ENCODE assay signal across 9 cellular contexts in genomic region chr7:104960741-104961479, GRCh38.
DNase-seq lines count a peak whose midpoint lies in the region; ATAC-seq and FAIRE-seq lines count a peak whose summit lies in the region.
"Had no signal": no experiment of that assay in that cellular context is flagged by ENCODE, and none has a peak within 500 bp of the region (broad histone marks: within the 10 kb centered on the region; RNA-seq: fewer than 3 reads in every experiment).

No MANE protein-coding gene starts in this region.

- H3K4me3 Mint-ChIP-seq in stimulated activated memory B cell treated with anti-CD40 and anti-IgM and Interleukin-4, amounts not matched to agents 10 μg/mL and 1 μg/mL and 100 μg/mL, for 72 hours, result no peak overlapping the region
- H3K4me3 Mint-ChIP-seq: T-cell had no signal

- peaks cover 22% of the 10 kb centered on the region for H3K4me1 Mint-ChIP-seq in stimulated activated memory B cell treated with anti-CD40 and anti-IgM and Interleukin-4, amounts not matched to agents 10 μg/mL and 1 μg/mL and 100 μg/mL, for 72 hours

- no peak for FAIRE-seq in HTR-8/SVneo (lab: Jason Lieb, UNC)

- H3K27me3 Mint-ChIP-seq in stimulated activated memory B cell treated with anti-CD40 and anti-IgM and Interleukin-4, amounts not matched to agents 10 μg/mL and 1 μg/mL and 100 μg/mL, for 72 hours, result no peaks in the 10 kb centered on the region
- H3K27me3 Mint-ChIP-seq: T-cell had no signal

- peak; percentile 89 for DNase-seq in NOMO-1 treated with DMSO at 0.1 percent for 48 hours (lab: John Stamatoyannopoulos, UW; ENCODE audit: unreplicated experiment)
- DNase-seq in fibroblast of gingiva (ENCODE audit: low read depth), result peak; percentile 66
- DNase-seq in HTR-8/SVneo (ENCODE audit: insufficient read length, low spot score), result no peak
- DNase-seq in NCI-H2227 treated with DMSO at 0.1 percent for 48 hours (lab: John Stamatoyannopoulos, UW), result no peak

- no peaks in the 10 kb centered on the region for H3K9me3 Mint-ChIP-seq in stimulated activated memory B cell treated with anti-CD40 and anti-IgM and Interleukin-4, amounts not matched to agents 10 μg/mL and 1 μg/mL and 100 μg/mL, for 72 hours
- H3K9me3 Mint-ChIP-seq: T-cell had no signal

- H3K36me3 Mint-ChIP-seq in stimulated activated memory B cell treated with anti-CD40 and anti-IgM and Interleukin-4, amounts not matched to agents 10 μg/mL and 1 μg/mL and 100 μg/mL, for 72 hours, result peaks cover 21% of the 10 kb centered on the region

- H3K27ac Mint-ChIP-seq in stimulated activated memory B cell treated with anti-CD40 and anti-IgM and Interleukin-4, amounts not matched to agents 10 μg/mL and 1 μg/mL and 100 μg/mL, for 72 hours, result peak overlapping the region; percentile 69

- ATAC-seq in GM21529 (IDR thresholded peaks at IDR 0.05; ENCODE audit: unreplicated experiment) (peak; percentile 39), HG02973 (IDR thresholded peaks at IDR 0.05; ENCODE audit: unreplicated experiment) (no peak), HG03571 (IDR thresholded peaks at IDR 0.05; ENCODE audit: unreplicated experiment) (no peak)
- peak; percentile 43 for ATAC-seq in stimulated activated memory B cell treated with anti-CD40 and anti-IgM and Interleukin-4, amounts not matched to agents 10 μg/mL and 1 μg/mL and 100 μg/mL, for 72 hours
- ATAC-seq: T-cell had no signal

Comparison
In these comparisons a context has a peak if more than half of its experiments do, and no peak if none do; other contexts are left out.
1. ATAC-seq: peak in GM21529 (single experiment) and stimulated activated memory B cell treated with anti-CD40 and anti-IgM and Interleukin-4, amounts not matched to agents 10 μg/mL and 1 μg/mL and 100 μg/mL, for 72 hours (single experiment); none in HG02973 (single experiment) and HG03571 (single experiment).
2. DNase-seq: peak in NOMO-1 treated with DMSO at 0.1 percent for 48 hours (single experiment) and fibroblast of gingiva (single experiment); none in HTR-8/SVneo (single experiment) and NCI-H2227 treated with DMSO at 0.1 percent for 48 hours (single experiment).